In genomic region chr1:196774195-196774594, GRCh38 we compare ENCODE assay signal across 29 cellular contexts. TPM values are rescaled to one million over a fixed set of nuclear protein-coding genes. Genes with fewer than 3 reads are reported as not detected.
"Had no signal": no experiment of that assay in that cellular context is flagged by ENCODE, and none has a peak within 500 bp of the region (broad histone marks: within the 10 kb centered on the region; RNA-seq: fewer than 3 reads in every experiment).

No MANE protein-coding gene starts in this region.

- H3K36me3 ChIP-seq: ascending aorta had no signal

- FAIRE-seq: bronchial epithelial cell had no signal

- H3K4me3 ChIP-seq: ascending aorta, body of pancreas had no signal

- ATAC-seq: activated naive CD4-positive, alpha-beta T cell treated with anti-CD3 and anti-CD28 coated beads, Interleukin-2, amount 50 U/mL, for 72 hours; activated naive CD8-positive, alpha-beta T cell treated with anti-CD3 and anti-CD28 coated beads, Interleukin-2, amount 50 U/mL, for 24 hours; activated T-cell treated with anti-CD3 and anti-CD28 coated beads, Interleukin-2, amount 50 U/mL, for 4 hours; body of pancreas; PC-3; T-helper 17 cell had no signal

- DNase-seq: activated CD4-positive, alpha-beta memory T cell treated with anti-CD3 and anti-CD28 coated beads for 36 hours; activated CD4-positive, alpha-beta T cell treated with anti-CD3 and anti-CD28 coated beads, Interleukin-2, amount 10 ng/mL, durations not matched to agents 7 days and 5 days; activated CD4-positive, CD25-positive, alpha-beta regulatory T cell; activated CD8-positive, alpha-beta memory T cell treated with anti-CD3 and anti-CD28 coated beads for 24 hours; activated effector memory CD4-positive, alpha-beta T cell treated with anti-CD3 and anti-CD28 coated beads, Interleukin-2, amount 50 U/mL, for 16 hours; activated naive CD4-positive, alpha-beta T cell treated with Interleukin-2 at 50 U/mL for 16 hours; activated naive CD8-positive, alpha-beta T cell treated with anti-CD3 and anti-CD28 coated beads, Interleukin-2, amount 50 U/mL, for 24 hours; activated T-cell treated with anti-CD3 and anti-CD28 coated beads, Interleukin-2, amount 50 U/mL, for 4 hours; amniotic stem cell; body of pancreas; central memory CD4-positive, alpha-beta T cell; KBM-7; NCI-H1092; NCI-H1417; NCI-H2029; NCI-H2107; NCI-H2171 treated with DMSO at 0.1 percent for 48 hours; NCI-H226; NCI-H526; NCI-H774; PC-3; SHP77 treated with DMSO at 0.1 percent for 48 hours; T-helper 17 cell; T1000 had no signal

- H3K4me1 ChIP-seq: ascending aorta, body of pancreas had no signal

- H3K9me3 ChIP-seq: ascending aorta, body of pancreas had no signal

- H3K27me3 ChIP-seq: ascending aorta, body of pancreas had no signal

- H3K27ac ChIP-seq: ascending aorta, body of pancreas, VCaP had no signal

RNA-seq across cellular contexts. Expression of gene CFHR3, which starts 0.4 kb away (rescaled TPM):
- total RNA-seq: activated CD4-positive, alpha-beta memory T cell treated with anti-CD3 and anti-CD28 coated beads for 36 hours; activated CD4-positive, alpha-beta T cell treated with anti-CD3 and anti-CD28 coated beads, Interleukin-2, amount 10 ng/mL, durations not matched to agents 7 days and 5 days; activated naive CD4-positive, alpha-beta T cell treated with anti-CD3 and anti-CD28 coated beads, Interleukin-2, amount 50 U/mL, for 72 hours; ascending aorta; body of pancreas; bronchial epithelial cell; MCF 10A; PC-3; T-helper 17 cell had no signal

RNA-seq across cellular contexts. Expression of gene CFHR1, which starts 45.3 kb away (rescaled TPM):
- total RNA-seq: activated CD4-positive, alpha-beta memory T cell treated with anti-CD3 and anti-CD28 coated beads for 36 hours; activated CD4-positive, alpha-beta T cell treated with anti-CD3 and anti-CD28 coated beads, Interleukin-2, amount 10 ng/mL, durations not matched to agents 7 days and 5 days; activated naive CD4-positive, alpha-beta T cell treated with anti-CD3 and anti-CD28 coated beads, Interleukin-2, amount 50 U/mL, for 72 hours; body of pancreas; bronchial epithelial cell; MCF 10A; PC-3; T-helper 17 cell had no signal
